ENCODE assay signal across 8 cellular contexts in genomic region chr12:110355080-110355479, GRCh38. TPM values are rescaled to one million over a fixed set of nuclear protein-coding genes. Genes with fewer than 3 reads are reported as not detected.
DNase-seq lines count a peak whose midpoint lies in the region; TF ChIP-seq lines count a peak whose summit lies in the region.

No MANE protein-coding gene starts in this region.

- no peak overlapping the region for H3K4me3 Mint-ChIP-seq in activated T-helper 2 cell treated with anti-CD3 and anti-CD28 coated beads, Interferon-gamma antibody, Interleukin-2, Interleukin-4, amounts not matched to agents 10 μg/mL and 5 μg/mL and 100 μg/mL, durations not matched to agents 14 hours and 24 hours and 36 hours (ENCODE audit: low read depth)

- DNase-seq in stimulated activated CD4-positive, alpha-beta T cell treated with anti-CD3 and anti-CD28 coated beads, Interleukin-15, amount 100 ng/mL, for 24 hours = peak; percentile 44
- DNase-seq in stimulated activated CD4-positive, alpha-beta T cell treated with anti-CD3 and anti-CD28 coated beads, Interleukin-4, amount 100 ng/mL, for 4 hours = no peak
- DNase-seq in NCI-H82 treated with DMSO at 0.1 percent for 48 hours (lab: John Stamatoyannopoulos, UW; ENCODE audit: unreplicated experiment) = peak; percentile 14
- peak; percentile 36 for DNase-seq in choroid plexus epithelial cell (ENCODE audit: low read depth)
- peak; percentile 23 for DNase-seq in renal cortical epithelial cell (ENCODE audit: low read depth)
- DNase-seq in HK-2 (ENCODE audit: unreplicated experiment) = no peak
- DNase-seq in hypothalamus (lab: John Stamatoyannopoulos, UW) = no peak
- DNase-seq in activated T-helper 2 cell treated with anti-CD3 and anti-CD28 coated beads, Interferon-gamma antibody, Interleukin-2, Interleukin-4, amounts not matched to agents 10 μg/mL and 5 μg/mL and 100 μg/mL, durations not matched to agents 14 hours and 24 hours and 36 hours (ENCODE audit: low spot score) = no peak

- no peaks in the 10 kb centered on the region for H3K27me3 Mint-ChIP-seq in activated T-helper 2 cell treated with anti-CD3 and anti-CD28 coated beads, Interferon-gamma antibody, Interleukin-2, Interleukin-4, amounts not matched to agents 10 μg/mL and 5 μg/mL and 100 μg/mL, durations not matched to agents 14 hours and 24 hours and 36 hours (ENCODE audit: low read depth)

- peaks cover 11% of the 10 kb centered on the region for H3K36me3 Mint-ChIP-seq in activated T-helper 2 cell treated with anti-CD3 and anti-CD28 coated beads, Interferon-gamma antibody, Interleukin-2, Interleukin-4, amounts not matched to agents 10 μg/mL and 5 μg/mL and 100 μg/mL, durations not matched to agents 14 hours and 24 hours and 36 hours (ENCODE audit: low read depth)

- peak; percentile 64 for TF ChIP-seq CTCF in choroid plexus epithelial cell (conservative IDR thresholded peaks at IDR 0.05; ENCODE audit: low read depth, low read length)

- no peaks in the 10 kb centered on the region for H3K9me3 Mint-ChIP-seq in activated T-helper 2 cell treated with anti-CD3 and anti-CD28 coated beads, Interferon-gamma antibody, Interleukin-2, Interleukin-4, amounts not matched to agents 10 μg/mL and 5 μg/mL and 100 μg/mL, durations not matched to agents 14 hours and 24 hours and 36 hours

- intact Hi-C loops in activated T-helper 2 cell treated with anti-CD3 and anti-CD28 coated beads, Interferon-gamma antibody, Interleukin-2, Interleukin-4, amounts not matched to agents 10 μg/mL and 5 μg/mL and 100 μg/mL, durations not matched to agents 14 hours and 24 hours and 36 hours (cut with micrococcal nuclease) = loop anchor here (1.0 kb wide), 1 partner anchor 76 kb away; no protein-coding TSS in a partner anchor

- H3K4me1 Mint-ChIP-seq in activated T-helper 2 cell treated with anti-CD3 and anti-CD28 coated beads, Interferon-gamma antibody, Interleukin-2, Interleukin-4, amounts not matched to agents 10 μg/mL and 5 μg/mL and 100 μg/mL, durations not matched to agents 14 hours and 24 hours and 36 hours (ENCODE audit: low read depth) = peaks cover 25% of the 10 kb centered on the region

- no peak overlapping the region for H3K27ac Mint-ChIP-seq in activated T-helper 2 cell treated with anti-CD3 and anti-CD28 coated beads, Interferon-gamma antibody, Interleukin-2, Interleukin-4, amounts not matched to agents 10 μg/mL and 5 μg/mL and 100 μg/mL, durations not matched to agents 14 hours and 24 hours and 36 hours

- H3K4me3 ChIP-seq in choroid plexus epithelial cell (ENCODE audit: low read depth, low read length) = no peak overlapping the region

RNA-seq across cellular contexts. Expression of gene ANAPC7, which starts 48.4 kb away (rescaled TPM):
- total RNA-seq in renal cortical epithelial cell = 57.0 and 83.0 TPM in 2 replicates
- total RNA-seq in activated T-helper 2 cell treated with anti-CD3 and anti-CD28 coated beads, Interferon-gamma antibody, Interleukin-2, Interleukin-4, amounts not matched to agents 10 μg/mL and 5 μg/mL and 100 μg/mL, durations not matched to agents 14 hours and 24 hours and 36 hours = 67.2 and 68.4 TPM in 2 replicates

Comparison
In these comparisons a context has a peak if more than half of its experiments do, and no peak if none do; other contexts are left out.
1. DNase-seq: peak in stimulated activated CD4-positive, alpha-beta T cell treated with anti-CD3 and anti-CD28 coated beads, Interleukin-15, amount 100 ng/mL, for 24 hours (single experiment), NCI-H82 treated with DMSO at 0.1 percent for 48 hours (single experiment), choroid plexus epithelial cell (single experiment) and renal cortical epithelial cell (single experiment); none in stimulated activated CD4-positive, alpha-beta T cell treated with anti-CD3 and anti-CD28 coated beads, Interleukin-4, amount 100 ng/mL, for 4 hours (0 of 2), HK-2 (single experiment), hypothalamus (0 of 51) and activated T-helper 2 cell treated with anti-CD3 and anti-CD28 coated beads, Interferon-gamma antibody, Interleukin-2, Interleukin-4, amounts not matched to agents 10 μg/mL and 5 μg/mL and 100 μg/mL, durations not matched to agents 14 hours and 24 hours and 36 hours (single experiment).